In the genomic region with DNA sequence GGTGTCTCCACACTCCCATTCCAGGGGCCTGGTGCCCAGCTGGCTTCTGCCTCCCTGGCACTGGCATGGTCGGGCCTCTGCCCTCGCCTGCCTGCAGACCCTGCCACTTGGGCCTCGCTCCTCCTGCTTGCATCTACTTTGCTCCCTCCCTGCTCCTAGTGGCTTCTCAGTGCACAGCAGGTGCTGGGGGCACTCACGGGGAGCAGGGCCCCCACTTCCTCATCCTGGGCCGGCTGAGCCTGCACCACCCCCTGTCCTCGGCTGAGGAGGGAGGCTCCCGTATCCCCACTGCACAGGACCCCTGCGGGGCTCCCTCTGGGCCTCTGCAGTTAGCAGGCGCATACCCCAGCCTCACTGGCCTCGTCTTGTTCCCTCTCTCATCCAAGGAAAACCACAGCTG, we compare ENCODE assay signal across 22 cellular contexts. TPM values are rescaled to one million over a fixed set of nuclear protein-coding genes. Genes with fewer than 3 reads are reported as not detected.
"Had no signal": no experiment of that assay in that cellular context is flagged by ENCODE, and none has a peak within 500 bp of the region (broad histone marks: within the 10 kb centered on the region; RNA-seq: fewer than 3 reads in every experiment).

No MANE protein-coding gene starts in this region.

- H3K27me3 Mint-ChIP-seq: activated naive CD8-positive, alpha-beta T cell treated with anti-CD3 and anti-CD28 coated beads, Interleukin-2, amount 50 U/mL, for 24 hours had no signal

- H3K27ac Mint-ChIP-seq: activated naive CD8-positive, alpha-beta T cell treated with anti-CD3 and anti-CD28 coated beads, Interleukin-2, amount 50 U/mL, for 24 hours; nephron progenitor cell had no signal

- DNase-seq: activated CD4-positive, alpha-beta T cell treated with anti-CD3 and anti-CD28 coated beads, Interleukin-2, amount 50 U/mL, for 1 hour; activated CD4-positive, CD25-positive, alpha-beta regulatory T cell; activated CD8-positive, alpha-beta memory T cell treated with anti-CD3 and anti-CD28 coated beads for 24 hours; activated naive CD4-positive, alpha-beta T cell; activated naive CD8-positive, alpha-beta T cell treated with anti-CD3 and anti-CD28 coated beads, Interleukin-2, amount 50 U/mL, for 24 hours; dermis blood vessel endothelial cell; foreskin melanocyte; head of caudate nucleus; nephron progenitor cell had no signal

- H3K4me3 Mint-ChIP-seq: activated naive CD8-positive, alpha-beta T cell treated with anti-CD3 and anti-CD28 coated beads, Interleukin-2, amount 50 U/mL, for 24 hours; nephron progenitor cell had no signal

- H3K9me3 Mint-ChIP-seq: activated naive CD8-positive, alpha-beta T cell treated with anti-CD3 and anti-CD28 coated beads, Interleukin-2, amount 50 U/mL, for 24 hours; nephron progenitor cell had no signal

- ATAC-seq: activated naive CD8-positive, alpha-beta T cell treated with anti-CD3 and anti-CD28 coated beads, Interleukin-2, amount 50 U/mL, for 24 hours; sciatic nerve had no signal

- H3K27ac ChIP-seq: ascending aorta, breast epithelium, epithelial cell of prostate, thoracic aorta had no signal

- H3K36me3 ChIP-seq: breast epithelium had no signal

- H3K4me1 Mint-ChIP-seq: activated naive CD8-positive, alpha-beta T cell treated with anti-CD3 and anti-CD28 coated beads, Interleukin-2, amount 50 U/mL, for 24 hours had no signal

- H3K4me1 ChIP-seq: ascending aorta, breast epithelium had no signal

- H3K4me3 ChIP-seq: ascending aorta, breast epithelium, thoracic aorta had no signal

- H3K9me3 ChIP-seq: ascending aorta, breast epithelium, thoracic aorta had no signal

- H3K27me3 ChIP-seq: ascending aorta, breast epithelium had no signal

RNA-seq across cellular contexts. Expression of a gene that starts 35.2 kb away (rescaled TPM):
- total RNA-seq: ascending aorta; breast epithelium; cerebellum; dermis blood vessel endothelial cell; fibroblast of lung; lower leg skin; mesenteric fat pad; osteocyte; pulmonary artery endothelial cell; sciatic nerve; T-helper 2 cell treated with Interferon-gamma antibody and Interleukin-4, amounts not matched to agents 100 ng/mL and 5 ng/mL, for 36 hours; thoracic aorta; ureter had no signal
- polyA plus RNA-seq: fibroblast of lung had no signal
